Comparison of ENCODE assay signal across 16 cellular contexts in the genomic region with DNA sequence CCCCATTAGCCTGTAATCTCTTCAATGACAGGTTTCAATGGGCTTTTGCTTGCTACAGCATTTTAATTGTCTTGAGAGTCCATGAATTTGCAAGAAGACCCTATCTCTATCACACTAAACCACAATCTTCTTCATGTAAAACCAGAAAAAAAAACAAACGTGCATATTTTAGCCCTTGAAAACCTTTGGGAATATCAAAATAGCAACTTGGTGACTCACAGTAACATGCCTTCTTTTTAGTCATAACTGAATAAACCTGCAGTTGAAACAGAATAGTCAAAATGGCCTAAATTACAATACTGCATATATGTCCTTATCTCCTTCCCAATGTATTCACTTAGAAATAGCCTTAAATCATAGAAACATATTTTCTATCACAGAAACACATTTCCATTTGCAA.
DNase-seq lines count a peak whose midpoint lies in the region; TF ChIP-seq lines count a peak whose summit lies in the region.
"Had no signal": no experiment of that assay in that cellular context is flagged by ENCODE, and none has a peak within 500 bp of the region (broad histone marks: within the 10 kb centered on the region; RNA-seq: fewer than 3 reads in every experiment).

No MANE protein-coding gene starts in this region.

- H3K27ac Mint-ChIP-seq in osteocyte (ENCODE audit: unreplicated experiment) = no peak overlapping the region
- H3K27ac Mint-ChIP-seq: activated naive CD4-positive, alpha-beta T cell treated with anti-CD3 and anti-CD28 coated beads for 36 hours had no signal

- no peak overlapping the region for H3K4me3 Mint-ChIP-seq in osteocyte (ENCODE audit: unreplicated experiment)
- H3K4me3 Mint-ChIP-seq: activated naive CD4-positive, alpha-beta T cell treated with anti-CD3 and anti-CD28 coated beads for 36 hours had no signal

- no peaks in the 10 kb centered on the region for H3K27me3 ChIP-seq in dorsolateral prefrontal cortex

- no peaks in the 10 kb centered on the region for H3K9me3 Mint-ChIP-seq in osteocyte (ENCODE audit: unreplicated experiment)
- H3K9me3 Mint-ChIP-seq: activated naive CD4-positive, alpha-beta T cell treated with anti-CD3 and anti-CD28 coated beads for 36 hours had no signal

- H3K27ac ChIP-seq in dorsolateral prefrontal cortex = no peak overlapping the region
- H3K27ac ChIP-seq: coronary artery, parathyroid adenoma had no signal

- intact Hi-C loops in dorsolateral prefrontal cortex (cut with DNase I) = loop anchor here (10.0 kb wide), 2 partner anchors 269 to 551 kb away; partner anchors contain the start of gene SGCE (in 1 of the 2)

- H3K4me1 Mint-ChIP-seq in osteocyte (ENCODE audit: unreplicated experiment) = peaks cover 12% of the 10 kb centered on the region

- H3K36me3 Mint-ChIP-seq in osteocyte (ENCODE audit: unreplicated experiment) = no peaks in the 10 kb centered on the region

- peak; percentile 9 for DNase-seq in AG08396 (ENCODE audit: low spot score)
- DNase-seq in LHCN-M2 (ENCODE audit: low read depth) = peak; percentile 94
- peak; percentile 68 to 82 for DNase-seq in cardiac fibroblast (ENCODE audit: low read depth in 2 of 2)
- DNase-seq in kidney tubule cell (ENCODE audit: low spot score) = peak; percentile 68
- DNase-seq in activated CD4-positive, CD25-positive, alpha-beta regulatory T cell treated with anti-CD3 and anti-CD28 coated beads, Interleukin-2, amount 50 U/mL, for 72 hours = no peak
- no peak for DNase-seq in dorsolateral prefrontal cortex
- DNase-seq in islet precursor cell = no peak
- no peak for DNase-seq in osteocyte (ENCODE audit: extremely low spot score, unreplicated experiment)
- DNase-seq: activated CD8-positive, alpha-beta memory T cell treated with anti-CD3 and anti-CD28 coated beads for 24 hours; activated naive CD4-positive, alpha-beta T cell treated with anti-CD3 and anti-CD28 coated beads for 36 hours; Kasumi-1; OCI-M1; stimulated activated CD4-positive, alpha-beta T cell treated with anti-CD3 and anti-CD28 coated beads, Interleukin-2, amount 100 ng/mL, for 24 hours; stimulated activated naive CD4-positive, alpha-beta T cell had no signal

- no peak for TF ChIP-seq CTCF in cardiac fibroblast (IDR thresholded peaks at IDR 0.05; ENCODE audit: low read depth, low read length)
- TF ChIP-seq CTCF in dorsolateral prefrontal cortex (IDR thresholded peaks at IDR 0.05 in 54 of 56, conservative IDR thresholded peaks at IDR 0.05 in 2 of 56; ENCODE audit: low read depth in 1 of 56, partially characterized antibody in 56 of 56) = no peak
- TF ChIP-seq CTCF in osteocyte (IDR thresholded peaks at IDR 0.05) = no peak

- H3K4me3 ChIP-seq in cardiac fibroblast (replicated peaks in 1 of 2; ENCODE audit: low read depth in 2 of 2, low read length in 2 of 2) = no peak overlapping the region
- no peak overlapping the region for H3K4me3 ChIP-seq in dorsolateral prefrontal cortex
- H3K4me3 ChIP-seq: coronary artery had no signal

- peaks cover 4% of the 10 kb centered on the region for H3K27me3 Mint-ChIP-seq in osteocyte (ENCODE audit: unreplicated experiment)

Comparison
In these comparisons a context has a peak if more than half of its experiments do, and no peak if none do; other contexts are left out.
1. DNase-seq: peak in AG08396 (single experiment), LHCN-M2 (single experiment), cardiac fibroblast (2 of 2) and kidney tubule cell (single experiment); none in activated CD4-positive, CD25-positive, alpha-beta regulatory T cell treated with anti-CD3 and anti-CD28 coated beads, Interleukin-2, amount 50 U/mL, for 72 hours (single experiment), dorsolateral prefrontal cortex (0 of 10), islet precursor cell (single experiment) and osteocyte (single experiment).